In genomic region chr12:75890660-75891059, GRCh38 we compare ENCODE assay signal across 1 cellular context.
TF ChIP-seq lines count a peak whose summit lies in the region.

No MANE protein-coding gene starts in this region.

TF ChIP-seq in IMR-90, 13 proteins besides CTCF, POLR2A, EP300 and RAD21 (continued from another document):
- TF ChIP-seq ELK1 (IDR thresholded peaks at IDR 0.05; ENCODE audit: borderline replicate concordance, low read depth, low read length) (no peak), FOS (IDR thresholded peaks at IDR 0.05; ENCODE audit: low read depth, low read length) (no peak), MAZ (IDR thresholded peaks at IDR 0.05; ENCODE audit: borderline replicate concordance, low read depth, low read length) (no peak), SMC3 (IDR thresholded peaks at IDR 0.05; ENCODE audit: low read depth, low read length) (no peak), CEBPB (IDR thresholded peaks at IDR 0.05; ENCODE audit: low read depth, low read length) (no peak)
